Comparison of ENCODE assay signal across 8 cellular contexts in the genomic region with DNA sequence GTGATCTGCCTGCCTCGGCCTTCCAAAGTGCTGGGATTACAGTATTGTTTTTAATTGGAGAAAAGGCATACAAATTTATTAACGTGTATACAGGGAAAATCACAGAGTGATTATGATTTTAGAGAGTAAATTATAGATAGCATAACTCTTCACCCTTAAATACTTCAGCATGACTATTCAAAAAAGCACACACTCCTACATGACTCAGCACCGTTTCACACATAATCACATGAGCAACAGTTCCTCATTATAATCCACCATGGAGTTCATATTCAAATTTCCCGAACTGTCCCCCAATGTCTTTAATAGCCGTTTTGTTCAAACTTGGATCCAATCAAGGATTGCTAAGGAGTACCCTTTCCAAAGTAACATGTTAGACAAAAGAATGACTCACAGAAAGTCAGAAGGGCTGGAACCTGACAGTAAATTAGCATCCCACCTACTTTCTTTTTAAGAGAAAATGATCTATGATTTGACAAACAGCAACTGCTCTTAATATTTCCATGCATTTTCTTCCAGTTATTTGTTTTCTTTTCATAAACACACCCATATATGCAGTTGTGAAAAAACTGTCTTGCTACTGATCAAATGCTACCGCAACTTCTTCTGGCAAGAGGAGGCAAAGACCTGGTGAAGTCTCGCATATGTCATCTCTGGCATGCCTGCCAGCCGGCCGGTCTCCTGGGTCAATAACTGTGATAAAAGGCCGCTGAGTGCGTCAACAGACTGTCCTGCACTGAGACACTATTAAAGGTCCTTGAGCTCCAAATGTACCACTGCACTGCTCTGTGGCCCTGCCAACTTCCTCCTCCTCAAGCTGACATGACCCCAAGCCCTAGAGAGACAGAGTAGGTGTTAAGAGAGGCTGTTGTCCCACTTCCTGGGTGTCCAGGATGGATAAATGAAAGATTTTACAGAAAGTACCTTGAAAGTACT. TPM values are rescaled to one million over a fixed set of nuclear protein-coding genes. Genes with fewer than 3 reads are reported as not detected.
DNase-seq lines count a peak whose midpoint lies in the region; ATAC-seq, FAIRE-seq and TF ChIP-seq lines count a peak whose summit lies in the region.

No MANE protein-coding gene starts in this region.

- H3K27ac ChIP-seq in fibroblast of lung (ENCODE audit: insufficient read depth, low read length) (peak overlapping the region; percentile 71), prostate gland (peak overlapping the region in 1 of 2 donors; percentile 36)

- ATAC-seq in HG03280 (IDR thresholded peaks at IDR 0.05; ENCODE audit: unreplicated experiment) (no peak), GM19467 (IDR thresholded peaks at IDR 0.05; ENCODE audit: unreplicated experiment) (no peak)

- no peaks in the 10 kb centered on the region for H3K9me3 Mint-ChIP-seq in T-helper 2 cell treated with Interferon-gamma antibody and Interleukin-4, amounts not matched to agents 5 μg/mL and 100 μg/mL, for 36 hours

- no peak for TF ChIP-seq CTCF in AG09309 (IDR thresholded peaks at IDR 0.05; ENCODE audit: control insufficient read depth, insufficient read depth, low read depth, low read length, missing control alignments)
- TF ChIP-seq CTCF in fibroblast of lung (conservative IDR thresholded peaks at IDR 0.05 in 1 of 2, IDR thresholded peaks at IDR 0.05 in 1 of 2; ENCODE audit: low read depth in 1 of 2, low read length in 2 of 2) = no peak
- TF ChIP-seq CTCF in prostate gland (IDR thresholded peaks at IDR 0.05) = no peak

- no peak for TF ChIP-seq POLR2A in prostate gland (IDR thresholded peaks at IDR 0.05)

- WGBS in prostate gland = 42% methylated on average over 11 of the region's 11 CpGs

- H4K20me1 ChIP-seq in fibroblast of lung (ENCODE audit: control insufficient read depth, extremely low read depth, insufficient read depth, low read length) = no peaks in the 10 kb centered on the region

- peaks cover 68% of the 10 kb centered on the region for H3K4me1 Mint-ChIP-seq in T-helper 2 cell treated with Interferon-gamma antibody and Interleukin-4, amounts not matched to agents 5 μg/mL and 100 μg/mL, for 36 hours (ENCODE audit: low read depth)

- H3K36me3 ChIP-seq in HAP-1 (replicated peaks) (no peaks in the 10 kb centered on the region), fibroblast of lung (ENCODE audit: control insufficient read depth, insufficient read depth, low read length) (no peaks in the 10 kb centered on the region), prostate gland (no peaks in the 10 kb centered on the region)

- peaks cover 44% of the 10 kb centered on the region for H3K4me1 ChIP-seq in HAP-1
- peaks cover 16% of the 10 kb centered on the region for H3K4me1 ChIP-seq in fibroblast of lung (ENCODE audit: control insufficient read depth, extremely low read depth, insufficient read depth, low read length)
- no peaks in the 10 kb centered on the region for H3K4me1 ChIP-seq in prostate gland (replicated peaks)

- peak overlapping the region; percentile 67 for H3K27ac Mint-ChIP-seq in T-helper 2 cell treated with Interferon-gamma antibody and Interleukin-4, amounts not matched to agents 5 μg/mL and 100 μg/mL, for 36 hours

- peak overlapping the region; percentile 68 for H3K4me2 ChIP-seq in fibroblast of lung (ENCODE audit: extremely low read depth, insufficient read depth, low read length)

- no peak overlapping the region for H3K4me3 Mint-ChIP-seq in T-helper 2 cell treated with Interferon-gamma antibody and Interleukin-4, amounts not matched to agents 5 μg/mL and 100 μg/mL, for 36 hours

- DNase-seq in AG09309 (ENCODE audit: low read depth) (peak; percentile 37), HAP-1 (ENCODE audit: low spot score in 2 of 2) (peak; percentile 52 to 68), fibroblast of lung (ENCODE audit: low read depth in 2 of 2) (peak; percentile 83), prostate gland (ENCODE audit: low spot score) (peak; percentile 24), urothelium cell line (ENCODE audit: low spot score) (no peak)
- no peak for DNase-seq in T-helper 2 cell treated with Interferon-gamma antibody and Interleukin-4, amounts not matched to agents 5 μg/mL and 100 μg/mL, for 36 hours (ENCODE audit: low spot score)

- H2AFZ ChIP-seq in fibroblast of lung (ENCODE audit: low read length) = no peak overlapping the region

- H3K36me3 Mint-ChIP-seq in T-helper 2 cell treated with Interferon-gamma antibody and Interleukin-4, amounts not matched to agents 5 μg/mL and 100 μg/mL, for 36 hours (ENCODE audit: low read depth) = peaks cover 14% of the 10 kb centered on the region

- in situ Hi-C loops in HAP-1 (cut with MboI; ENCODE audit: low sequenced_read_pairs) = no loop called here

- H3K9me3 ChIP-seq in HAP-1 (no peaks in the 10 kb centered on the region), fibroblast of lung (ENCODE audit: control insufficient read depth, insufficient read depth, low read depth, low read length) (no peaks in the 10 kb centered on the region), prostate gland (no peaks in the 10 kb centered on the region)

- no peak for FAIRE-seq in urothelium cell line (lab: Jason Lieb, UNC)

- H3K27me3 ChIP-seq in HAP-1 (ENCODE audit: low read depth) (no peaks in the 10 kb centered on the region), fibroblast of lung (ENCODE audit: control insufficient read depth, insufficient read depth, low read length) (no peaks in the 10 kb centered on the region), prostate gland (replicated peaks; ENCODE audit: insufficient read depth) (no peaks in the 10 kb centered on the region)

- intact Hi-C loops in prostate gland (cut with DNase I) = no loop called here

- H3K79me2 ChIP-seq in fibroblast of lung (ENCODE audit: control insufficient read depth, insufficient read depth, low read length) = peaks cover 46% of the 10 kb centered on the region

- no peak overlapping the region for H3K4me3 ChIP-seq in AG09309 (ENCODE audit: control insufficient read depth, low read depth, low read length)
- H3K4me3 ChIP-seq in HAP-1 = no peak overlapping the region
- H3K4me3 ChIP-seq in fibroblast of lung (replicated peaks in 1 of 4; ENCODE audit: control extremely low read depth in 1 of 4, insufficient read depth in 1 of 4, low read depth in 3 of 4, low read length in 4 of 4) = peak overlapping the region in 1 of 4 experiments; percentile 8
- H3K4me3 ChIP-seq in prostate gland = no peak overlapping the region

- H3K27me3 Mint-ChIP-seq in T-helper 2 cell treated with Interferon-gamma antibody and Interleukin-4, amounts not matched to agents 5 μg/mL and 100 μg/mL, for 36 hours (ENCODE audit: low read depth) = no peaks in the 10 kb centered on the region

- H3K9ac ChIP-seq in fibroblast of lung (ENCODE audit: insufficient read depth, low read length) = no peak overlapping the region

RNA-seq across cellular contexts. Expression of a gene that starts 31.9 kb away (rescaled TPM):
- total RNA-seq in fibroblast of lung = 27.5 and 42.8 TPM in 2 replicates
- 33.3 and 37.0 TPM in 2 replicates for polyA plus RNA-seq in fibroblast of lung
- polyA plus RNA-seq in fibroblast of lung (2012) = 33.7 and 34.4 TPM in 2 replicates
- polyA minus RNA-seq in fibroblast of lung (ENCODE audit: low replicate concordance) = 64.7 and 74.7 TPM in 2 replicates
- total RNA-seq in prostate gland = 10 to 100 TPM; 28.6 to 63.8 TPM

Comparison
In these comparisons a context has a peak if more than half of its experiments do, and no peak if none do; other contexts are left out.
1. DNase-seq: peak in AG09309 (single experiment), HAP-1 (2 of 2), fibroblast of lung (2 of 2) and prostate gland (single experiment); none in T-helper 2 cell treated with Interferon-gamma antibody and Interleukin-4, amounts not matched to agents 5 μg/mL and 100 μg/mL, for 36 hours (single experiment) and urothelium cell line (single experiment).